ENCODE assay signal across 8 cellular contexts in the genomic region with DNA sequence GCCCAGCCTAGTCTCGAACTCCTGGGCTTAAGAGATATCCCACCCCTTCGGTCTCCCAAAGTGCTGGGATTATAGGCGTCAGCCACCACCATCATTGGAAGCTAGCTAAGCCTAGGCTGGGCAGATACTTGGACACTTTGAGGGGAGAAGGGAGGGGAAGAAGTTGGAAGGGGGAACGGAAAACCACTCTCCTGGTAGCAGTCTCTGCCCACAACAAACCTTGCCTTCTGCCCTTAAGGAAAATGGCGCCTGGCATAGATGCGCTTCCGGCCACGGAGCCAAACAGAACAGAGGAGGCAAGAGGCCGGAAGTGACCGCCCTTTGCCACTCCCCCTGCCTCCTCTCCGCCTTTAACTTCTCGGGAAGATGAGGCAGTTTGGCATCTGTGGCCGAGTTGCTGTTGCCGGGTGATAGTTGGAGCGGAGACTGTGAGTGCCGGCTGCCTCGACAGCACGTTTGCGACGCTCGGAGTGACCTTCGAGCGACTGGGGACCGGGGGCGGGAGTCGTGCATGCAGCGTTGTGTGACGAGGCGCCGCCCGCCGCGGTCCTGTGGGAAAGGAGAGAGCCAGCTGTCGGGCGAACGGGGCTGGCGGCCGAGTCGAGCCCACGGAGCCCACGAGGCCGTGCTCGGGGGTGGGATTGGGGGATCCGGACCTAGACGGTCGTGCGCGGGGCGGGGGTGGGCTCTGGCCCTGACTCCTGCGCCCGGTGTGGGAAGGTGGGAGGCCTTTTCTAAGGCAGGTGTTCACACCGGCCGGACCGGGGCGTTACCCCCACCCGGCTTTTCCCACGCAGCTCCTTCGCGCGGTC. TPM values are rescaled to one million over a fixed set of nuclear protein-coding genes. Genes with fewer than 3 reads are reported as not detected.
A peak's percentile ranks its signal among the peaks of the same experiment; 100 is the strongest.
DNase-seq lines count a peak whose midpoint lies in the region; ATAC-seq and TF ChIP-seq lines count a peak whose summit lies in the region.

MFN1 (plus strand) TSS at position 327 of the 812 bp plus-strand sequence. CDS start 1,143 bp downstream, outside the sequence.

- H3K27me3 ChIP-seq in ACC112 (ENCODE audit: insufficient read depth, low read length) (no peaks in the 10 kb centered on the region), breast epithelium (no peaks in the 10 kb centered on the region), skeletal muscle tissue (ENCODE audit: control insufficient read depth in 3 of 3, insufficient read depth in 3 of 3, low read length in 3 of 3) (no peaks in the 10 kb centered on the region)

- no peak for TF ChIP-seq POLR2A in breast epithelium (IDR thresholded peaks at IDR 0.05)

- H3K4me1 ChIP-seq in ACC112 (ENCODE audit: control insufficient read depth, insufficient read depth, low read length, unreplicated experiment): peaks cover 13% of the 10 kb centered on the region
- no peaks in the 10 kb centered on the region for H3K4me1 ChIP-seq in breast epithelium
- H3K4me1 ChIP-seq in skeletal muscle tissue (ENCODE audit: control insufficient read depth in 3 of 3, insufficient read depth in 3 of 3, low read length in 3 of 3): peaks cover 0 to 11% (median 6%) of the 10 kb centered on the region in 3 donors

- H3K4me3 ChIP-seq in ACC112 (ENCODE audit: low read depth, low read length): peak within 1 kb of the TSS; percentile 95
- H3K4me3 ChIP-seq in breast epithelium: peak within 1 kb of the TSS; percentile 75 to 87 (median 76)
- peak within 1 kb of the TSS; percentile 85 for H3K4me3 ChIP-seq in iPS-18c (ENCODE audit: insufficient read depth, low read depth, low read length)
- peak within 1 kb of the TSS; percentile 92 to 98 (median 96) for H3K4me3 ChIP-seq in skeletal muscle tissue (ENCODE audit: low read length in 3 of 3)

- peak within 1 kb of the TSS; percentile 81 to 88 (median 84) for H3K9ac ChIP-seq in skeletal muscle tissue (ENCODE audit: low read depth in 1 of 3, low read length in 3 of 3)

- no peak for TF ChIP-seq CTCF in VCaP (conservative IDR thresholded peaks at IDR 0.05)
- no peak for TF ChIP-seq CTCF in breast epithelium (IDR thresholded peaks at IDR 0.05)

- no peaks in the 10 kb centered on the region for H3K9me3 ChIP-seq in breast epithelium
- H3K9me3 ChIP-seq in iPS-18c (ENCODE audit: control insufficient read depth, insufficient read depth, low read length): no peaks in the 10 kb centered on the region
- H3K9me3 ChIP-seq in skeletal muscle tissue (ENCODE audit: control insufficient read depth in 3 of 3, low read length in 3 of 3): no peaks in the 10 kb centered on the region

- ATAC-seq in GM18870 (IDR thresholded peaks at IDR 0.05; ENCODE audit: unreplicated experiment): peak; percentile 91
- ATAC-seq in HG03135 (IDR thresholded peaks at IDR 0.05; ENCODE audit: unreplicated experiment): peak; percentile 93

- peak within 1 kb of the TSS; percentile 90 for H2AFZ ChIP-seq in ACC112 (ENCODE audit: low read length, unreplicated experiment)

- DNase-seq in NCI-H2196 treated with DMSO at 0.1 percent for 48 hours (lab: John Stamatoyannopoulos, UW; ENCODE audit: unreplicated experiment) (peak; percentile 98), breast epithelium (ENCODE audit: low spot score in 2 of 2) (peak; percentile 93 to 96)

- intact Hi-C loops in breast epithelium (cut with DNase I; ENCODE audit: low total_unique reads): no loop called here

- H3K36me3 ChIP-seq in ACC112 (ENCODE audit: insufficient read depth, low read length): peaks cover 14% of the 10 kb centered on the region
- no peaks in the 10 kb centered on the region for H3K36me3 ChIP-seq in breast epithelium
- H3K36me3 ChIP-seq in skeletal muscle tissue (ENCODE audit: control insufficient read depth in 3 of 3, insufficient read depth in 3 of 3, low read length in 3 of 3): peaks cover 2 to 26% (median 14%) of the 10 kb centered on the region in 3 donors

- peaks cover 20% of the 10 kb centered on the region for H3K79me2 ChIP-seq in ACC112 (ENCODE audit: control insufficient read depth, insufficient read depth, low read length, unreplicated experiment)

- H3K27ac ChIP-seq in ACC112 (ENCODE audit: low read depth, low read length): peak within 1 kb of the TSS; percentile 46
- H3K27ac ChIP-seq in VCaP: peak within 1 kb of the TSS; percentile 70
- H3K27ac ChIP-seq in breast epithelium: peak within 1 kb of the TSS; percentile 79 to 85
- H3K27ac ChIP-seq in skeletal muscle tissue (ENCODE audit: low read depth, low read length): peak within 1 kb of the TSS; percentile 75

RNA-seq across cellular contexts. Expression of gene MFN1, which starts in this region (rescaled TPM):
- total RNA-seq in breast epithelium: 10 to 100 TPM; 33.4 to 85.2 (median 61.0) TPM
- 51.1 TPM for total RNA-seq in skeletal muscle tissue

Comparison
In these comparisons a context has a peak if more than half of its experiments do, and no peak if none do; other contexts are left out.
1. Peak in every context shown above with its lines: DNase-seq, ATAC-seq, H3K4me3 ChIP-seq and H3K27ac ChIP-seq.